9 cellular contexts compared by ENCODE assay signal in the genomic region with DNA sequence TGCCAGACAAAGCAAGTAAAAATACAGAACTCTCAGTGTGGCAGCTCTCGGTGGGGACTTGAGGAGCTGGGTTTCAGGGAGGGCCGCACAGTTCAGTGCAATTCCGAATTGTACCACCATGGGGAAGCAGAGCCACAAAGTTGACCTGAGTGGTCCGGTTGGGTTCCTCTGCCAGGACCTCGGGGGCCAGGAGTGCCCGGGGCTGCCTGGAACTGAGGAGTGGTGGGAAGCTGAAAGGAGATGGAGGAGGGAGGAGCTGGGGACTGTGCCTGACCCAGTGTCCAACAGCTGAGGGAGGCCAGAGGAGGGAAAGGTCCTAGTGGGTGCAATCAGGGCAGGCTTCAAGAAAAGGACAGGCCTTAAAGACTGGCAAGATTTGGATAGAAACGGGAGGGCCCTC. TPM values are rescaled to one million over a fixed set of nuclear protein-coding genes. Genes with fewer than 3 reads are reported as not detected.
DNase-seq lines count a peak whose midpoint lies in the region; ATAC-seq, FAIRE-seq and TF ChIP-seq lines count a peak whose summit lies in the region.
"Had no signal": no experiment of that assay in that cellular context is flagged by ENCODE, and none has a peak within 500 bp of the region (broad histone marks: within the 10 kb centered on the region; RNA-seq: fewer than 3 reads in every experiment).

No MANE protein-coding gene starts in this region.

- H3K4me3 ChIP-seq in neutrophil (ENCODE audit: low read depth in 1 of 2, low read length in 1 of 2) = no peak overlapping the region
- H3K4me3 ChIP-seq: BLaER1 had no signal

- no peak for FAIRE-seq in frontal cortex (lab: Jason Lieb, UNC)

- peaks cover 24% of the 10 kb centered on the region for H3K27me3 Mint-ChIP-seq in activated T-cell treated with anti-CD3 and anti-CD28 coated beads, Interleukin-2, amount 50 U/mL, for 72 hours (ENCODE audit: low read depth)

- H3K36me3 ChIP-seq in neutrophil = no peaks in the 10 kb centered on the region
- H3K36me3 ChIP-seq: BLaER1 had no signal

- no peaks in the 10 kb centered on the region for H3K9me3 ChIP-seq in neutrophil

- peaks cover 0 to under 1% of the 10 kb centered on the region in 2 experiments for H3K4me1 ChIP-seq in neutrophil (ENCODE audit: control insufficient read depth in 1 of 2, insufficient read depth in 1 of 2, low read depth in 1 of 2, low read length in 1 of 2)

- no peaks in the 10 kb centered on the region for H3K36me3 Mint-ChIP-seq in activated T-cell treated with anti-CD3 and anti-CD28 coated beads, Interleukin-2, amount 50 U/mL, for 72 hours (ENCODE audit: insufficient read depth in 2 of 2)

- peak; percentile 46 for ATAC-seq in HG03196 (IDR thresholded peaks at IDR 0.05; ENCODE audit: unreplicated experiment)
- ATAC-seq in activated T-cell treated with anti-CD3 and anti-CD28 coated beads, Interleukin-2, amount 50 U/mL, for 72 hours (replicated peaks in 1 of 2) = peak; percentile 66 to 80
- no peak for ATAC-seq in GM19351 (IDR thresholded peaks at IDR 0.05; ENCODE audit: unreplicated experiment)

- no peaks in the 10 kb centered on the region for H3K27me3 ChIP-seq in neutrophil
- H3K27me3 ChIP-seq: BLaER1 had no signal

- H3K9me3 Mint-ChIP-seq in activated T-cell treated with anti-CD3 and anti-CD28 coated beads, Interleukin-2, amount 50 U/mL, for 72 hours = no peaks in the 10 kb centered on the region

- H3K4me3 Mint-ChIP-seq in activated T-cell treated with anti-CD3 and anti-CD28 coated beads, Interleukin-2, amount 50 U/mL, for 72 hours = no peak overlapping the region

- no peak overlapping the region for H3K27ac Mint-ChIP-seq in activated T-cell treated with anti-CD3 and anti-CD28 coated beads, Interleukin-2, amount 50 U/mL, for 72 hours

- DNase-seq in NCI-H1417 (lab: John Stamatoyannopoulos, UW) (peak; percentile 60 to 84 (median 64)), NCI-H1417 treated with DMSO at 0.1 percent for 48 hours (lab: John Stamatoyannopoulos, UW) (no peak), NCI-H774 (lab: John Stamatoyannopoulos, UW) (peak; percentile 11), frontal cortex (ENCODE audit: low spot score in 2 of 2) (peak; percentile 53 to 75)
- DNase-seq in activated T-cell treated with anti-CD3 and anti-CD28 coated beads, Interleukin-2, amount 50 U/mL, for 72 hours = peak; percentile 56

- no peak overlapping the region for H3K27ac ChIP-seq in neutrophil
- H3K27ac ChIP-seq: BLaER1 had no signal

- peaks cover 4% of the 10 kb centered on the region for H3K4me1 Mint-ChIP-seq in activated T-cell treated with anti-CD3 and anti-CD28 coated beads, Interleukin-2, amount 50 U/mL, for 72 hours (ENCODE audit: low read depth)

- TF ChIP-seq CTCF in neutrophil (IDR thresholded peaks at IDR 0.05) = peak; percentile 73

RNA-seq across cellular contexts. Expression of a gene that starts 32.2 kb away (rescaled TPM):
- not detected for total RNA-seq in activated T-cell treated with anti-CD3 and anti-CD28 coated beads, Interleukin-2, amount 50 U/mL, for 72 hours
- 4.1 TPM for total RNA-seq in frontal cortex

RNA-seq across cellular contexts. Expression of a gene that starts 48.8 kb away (rescaled TPM):
- total RNA-seq in activated T-cell treated with anti-CD3 and anti-CD28 coated beads, Interleukin-2, amount 50 U/mL, for 72 hours = 10 to 100 TPM; 16.7 to 16.9 TPM
- 68.5 TPM for total RNA-seq in frontal cortex
